In genomic region chr10:133261726-133262325, GRCh38 we compare ENCODE assay signal across 8 cellular contexts. TPM values are rescaled to one million over a fixed set of nuclear protein-coding genes. Genes with fewer than 3 reads are reported as not detected.
DNase-seq lines count a peak whose midpoint lies in the region; ATAC-seq and TF ChIP-seq lines count a peak whose summit lies in the region.

No MANE protein-coding gene starts in this region.

- H3K4me3 ChIP-seq in KMS-11 (IDR thresholded peaks at IDR 0.05; ENCODE audit: insufficient read depth, low read depth, low read length) (no peak overlapping the region), adipocyte (ENCODE audit: low read length) (peak overlapping the region; percentile 76), heart right ventricle (peak overlapping the region; percentile 36 to 84 (median 74)), urinary bladder (ENCODE audit: low read depth, low read length) (peak overlapping the region; percentile 80)

- no peaks in the 10 kb centered on the region for H4K20me1 ChIP-seq in KMS-11 (ENCODE audit: insufficient read depth)

- H3K27ac ChIP-seq in KMS-11, result no peak overlapping the region
- H3K27ac ChIP-seq in heart right ventricle, result peak overlapping the region; percentile 80 to 97 (median 88)
- peak overlapping the region; percentile 76 for H3K27ac ChIP-seq in urinary bladder (ENCODE audit: low read depth)

- H3K9me3 ChIP-seq in adipocyte (ENCODE audit: control insufficient read depth, low read length) (no peaks in the 10 kb centered on the region), heart right ventricle (no peaks in the 10 kb centered on the region)

- peak overlapping the region; percentile 64 for H3K9ac ChIP-seq in KMS-11
- peak overlapping the region; percentile 80 for H3K9ac ChIP-seq in adipocyte (ENCODE audit: low read length)

- intact Hi-C loops in heart right ventricle (cut with DNase I), result no loop called here
- intact Hi-C loops in posterior vena cava (cut with DNase I), result no loop called here

- DNase-seq in G401 (ENCODE audit: low spot score) (peak; percentile 66), T-helper 1 cell (peak; percentile 73 to 86 (median 78)), adipocyte (ENCODE audit: low read depth) (peak; percentile 89), heart right ventricle (peak; percentile 85 to 93), posterior vena cava (ENCODE audit: low spot score) (peak; percentile 96)

- whole genome bisulfite sequencing in heart right ventricle, 2 donors, result 0 to 1% methylated on average over 47 to 72 of the region's 79 CpGs
- 2% methylated on average over 79 of the region's 79 CpGs for WGBS in urinary bladder

- H3K4me2 ChIP-seq in KMS-11, result peak overlapping the region; percentile 54; the same call in 1 of the 2 replicates

- ATAC-seq in GM21723 (IDR thresholded peaks at IDR 0.05; ENCODE audit: unreplicated experiment) (peak; percentile 50), heart right ventricle (peak; percentile 65 to 89 (median 80))

- H3K79me2 ChIP-seq in KMS-11 (ENCODE audit: insufficient read depth, low read depth), result no peaks in the 10 kb centered on the region

- 0 out of 2 replicates have a peak overlapping the region, but pooled peaks have one; percentile 36 for H2AFZ ChIP-seq in KMS-11 (ENCODE audit: low read depth)

- H3K27me3 ChIP-seq in KMS-11 (ENCODE audit: insufficient read depth, low read depth) (no peaks in the 10 kb centered on the region; the same call in 1 of the 2 replicates), adipocyte (replicated peaks; ENCODE audit: control insufficient read depth, insufficient read depth, low read length) (no peaks in the 10 kb centered on the region), heart right ventricle (no peaks in the 10 kb centered on the region)

- H3K36me3 ChIP-seq in KMS-11 (ENCODE audit: insufficient read depth), result no peaks in the 10 kb centered on the region
- no peaks in the 10 kb centered on the region for H3K36me3 ChIP-seq in adipocyte (ENCODE audit: control insufficient read depth, insufficient read depth, low read length, severe bottlenecking)
- H3K36me3 ChIP-seq in heart right ventricle, result peaks cover 0 to 4% (median 0%) of the 10 kb centered on the region in 9 donors
- H3K36me3 ChIP-seq in urinary bladder (ENCODE audit: insufficient read depth), result no peaks in the 10 kb centered on the region

- in situ Hi-C loops in G401 (cut with HindIII; ENCODE audit: low sequenced_read_pairs), result loop anchor here (10.0 kb wide), 1 partner anchor 107 kb away; no protein-coding TSS in a partner anchor

- no peak for TF ChIP-seq CTCF in KMS-11 (conservative IDR thresholded peaks at IDR 0.05; ENCODE audit: low read depth, low read length)
- TF ChIP-seq CTCF in heart right ventricle (IDR thresholded peaks at IDR 0.05), result no peak

- peaks cover 36% of the 10 kb centered on the region for H3K4me1 ChIP-seq in KMS-11 (ENCODE audit: low read depth, poor library complexity, severe bottlenecking)
- peaks cover 42% of the 10 kb centered on the region for H3K4me1 ChIP-seq in adipocyte (ENCODE audit: control insufficient read depth, insufficient read depth, low read length)
- peaks cover 10 to 69% (median 41%) of the 10 kb centered on the region in 9 donors for H3K4me1 ChIP-seq in heart right ventricle
- H3K4me1 ChIP-seq in urinary bladder (ENCODE audit: insufficient read depth), result no peaks in the 10 kb centered on the region

RNA-seq across cellular contexts. Expression of gene ADAM8, which starts 14.8 kb away (rescaled TPM):
- total RNA-seq in G401 (2014; rRNA removed; shearing (Covaris generic)), result 0.68 and 12.7 TPM in 2 replicates
- 1 to 10 TPM; 1.1 to 6.5 (median 1.7) TPM for total RNA-seq in heart right ventricle
- polyA plus RNA-seq in heart right ventricle, result 1 to 10 TPM in 1 of 2 donors, under 1 TPM in 1; 0.88 to 1.4 TPM
- 1 to 10 TPM; 7.0 to 9.0 TPM for total RNA-seq in posterior vena cava
- 3.0 TPM for total RNA-seq in urinary bladder
- 5.7 TPM for polyA plus RNA-seq in urinary bladder

RNA-seq across cellular contexts. Expression of gene VENTX, which starts 24.2 kb away (rescaled TPM):
- total RNA-seq in G401 (2014; rRNA removed; shearing (Covaris generic)), result 0.12 TPM in 1 of 2 replicates, not detected in the other
- total RNA-seq in heart right ventricle, result 1 to 10 TPM in 1 of 10 donors, under 1 TPM in 8, not detected in 1; 0.19 to 1.5 (median 0.42) TPM
- polyA plus RNA-seq in heart right ventricle, result 1 to 10 TPM in 1 of 2 donors, under 1 TPM in 1; 0.83 to 1.3 TPM
- 1 to 10 TPM; 2.6 to 3.5 TPM for total RNA-seq in posterior vena cava
- total RNA-seq in urinary bladder, result not detected
- polyA plus RNA-seq in urinary bladder, result 1.3 TPM

RNA-seq across cellular contexts. Expression of gene UTF1, which starts 31.8 kb away (rescaled TPM):
- total RNA-seq in G401 (2014; rRNA removed; shearing (Covaris generic)), result not detected in 2 replicates
- not detected for total RNA-seq in heart right ventricle
- polyA plus RNA-seq in heart right ventricle, result not detected
- total RNA-seq in posterior vena cava, result not detected
- not detected for total RNA-seq in urinary bladder
- not detected for polyA plus RNA-seq in urinary bladder

RNA-seq across cellular contexts. Expression of gene TUBGCP2, which starts 46.8 kb away (rescaled TPM):
- 71.4 and 73.3 TPM in 2 replicates for total RNA-seq in G401 (2014; rRNA removed; shearing (Covaris generic))
- total RNA-seq in heart right ventricle (10 to 100 TPM; 31.5 to 48.3 (median 36.9) TPM), posterior vena cava (10 to 100 TPM; 35.7 to 36.0 TPM), urinary bladder (27.8 TPM)
- polyA plus RNA-seq in heart right ventricle (10 to 100 TPM; 37.5 to 77.6 TPM), urinary bladder (35.6 TPM)

RNA-seq across cellular contexts. Expression of gene ZNF511, which starts 46.9 kb away (rescaled TPM):
- total RNA-seq in G401 (2014; rRNA removed; shearing (Covaris generic)), result 60.7 and 97.4 TPM in 2 replicates
- total RNA-seq in heart right ventricle, result 10 to 100 TPM; 30.6 to 54.6 (median 43.5) TPM
- polyA plus RNA-seq in heart right ventricle, result 100 to 1,000 TPM in 1 of 2 donors, 10 to 100 TPM in 1; 38.7 to 129 TPM
- total RNA-seq in posterior vena cava, result 10 to 100 TPM; 27.4 to 30.7 TPM
- 24.1 TPM for total RNA-seq in urinary bladder
- 41.5 TPM for polyA plus RNA-seq in urinary bladder
